In genomic region chr7:99551767-99552463, GRCh38 we compare ENCODE assay signal across 8 cellular contexts.
DNase-seq lines count a peak whose midpoint lies in the region; ATAC-seq and TF ChIP-seq lines count a peak whose summit lies in the region.

Gene FAM200A, minus strand, starts transcription at chr7:99552114. Its CDS starts 3,707 bp downstream, at chr7:99548407.

- DNase-seq in AG08395 (ENCODE audit: low spot score) = peak; percentile 97
- DNase-seq in NCI-H345 treated with DMSO at 0.1 percent for 48 hours (lab: John Stamatoyannopoulos, UW; ENCODE audit: unreplicated experiment) = peak; percentile 71
- peak; percentile 63 to 72 for DNase-seq in activated CD4-positive, alpha-beta T cell treated with anti-CD3 and anti-CD28 coated beads for 24 hours (ENCODE audit: low read depth in 2 of 2)
- DNase-seq in choroid plexus epithelial cell (ENCODE audit: low read depth) = peak; percentile 92
- peak; percentile 73 for DNase-seq in kidney glomerular epithelial cell (lab: John Stamatoyannopoulos, UW)
- DNase-seq in stimulated activated CD4-positive, alpha-beta T cell treated with anti-CD3 and anti-CD28 coated beads, Interleukin-15, amount 100 ng/mL, for 48 hours (ENCODE audit: low read depth in 2 of 2) = peak; percentile 60 to 78

- TF ChIP-seq CTCF in choroid plexus epithelial cell (conservative IDR thresholded peaks at IDR 0.05; ENCODE audit: low read depth, low read length) = no peak

- peak; percentile 90 for ATAC-seq in GM18907 (IDR thresholded peaks at IDR 0.05; ENCODE audit: unreplicated experiment)
- peak; percentile 83 for ATAC-seq in HG03196 (IDR thresholded peaks at IDR 0.05; ENCODE audit: unreplicated experiment)

- H3K4me3 ChIP-seq in choroid plexus epithelial cell (ENCODE audit: low read depth, low read length) = peak within 1 kb of the TSS; percentile 99

Comparison
In these comparisons a context has a peak if more than half of its experiments do, and no peak if none do; other contexts are left out.
1. Peak in every context shown above with its lines: DNase-seq, ATAC-seq and H3K4me3 ChIP-seq.